In genomic region chr20:58659841-58660240, GRCh38 we compare ENCODE assay signal across 9 cellular contexts. TPM values are rescaled to one million over a fixed set of nuclear protein-coding genes. Genes with fewer than 3 reads are reported as not detected.
DNase-seq lines count a peak whose midpoint lies in the region; ATAC-seq and TF ChIP-seq lines count a peak whose summit lies in the region.
"Had no signal": no experiment of that assay in that cellular context is flagged by ENCODE, and none has a peak within 500 bp of the region (broad histone marks: within the 10 kb centered on the region; RNA-seq: fewer than 3 reads in every experiment).

No MANE protein-coding gene starts in this region.

- CTCF ChIA-PET in CD4-positive, alpha-beta memory T cell (lab: Charles Lee; ENCODE audit: partially characterized antibody) = interaction anchor here (0.7 to 2.1 kb wide), 7 partner anchors 8 to 421 kb away, joined by 3 to 12 read pairs (median 3); partner anchors contain the start of gene STX16
- CTCF ChIA-PET in activated CD4-positive, alpha-beta memory T cell treated with anti-CD3 and anti-CD28 coated beads, Interleukin-2, amount 10 ng/mL, durations not matched to agents 7 days and 5 days (lab: Charles Lee) = interaction anchor here (1.0 to 3.9 kb wide), 4 partner anchors 10 to 423 kb away, joined by 4 to 37 read pairs (median 8); partner anchors contain the start of genes NPEPL1 and STX16

- H3K9me3 ChIP-seq in CD4-positive, alpha-beta memory T cell (ENCODE audit: control insufficient read depth in 1 of 2, low read length in 2 of 2) = no peaks in the 10 kb centered on the region
- H3K9me3 ChIP-seq in DOHH2 (ENCODE audit: control insufficient read depth, insufficient read depth, low read length) = no peaks in the 10 kb centered on the region

- no peaks in the 10 kb centered on the region for H3F3A ChIP-seq in DOHH2 (ENCODE audit: control insufficient read depth, insufficient read depth)

- peaks cover 4% of the 10 kb centered on the region for H3K36me3 ChIP-seq in CD4-positive, alpha-beta memory T cell (ENCODE audit: insufficient read depth, low read length)
- peaks cover 56% of the 10 kb centered on the region for H3K36me3 ChIP-seq in DOHH2 (ENCODE audit: control insufficient read depth, low read length)

- peaks cover 95% of the 10 kb centered on the region for H3K4me1 ChIP-seq in CD4-positive, alpha-beta memory T cell (ENCODE audit: insufficient read depth, low read length)
- peaks cover 30% of the 10 kb centered on the region for H3K4me1 ChIP-seq in DOHH2 (ENCODE audit: control insufficient read depth, low read length)

- H3K4me3 Mint-ChIP-seq in CD4-positive, alpha-beta memory T cell = peak overlapping the region; percentile 75 to 95 (median 84)
- H3K4me3 Mint-ChIP-seq in activated CD4-positive, alpha-beta memory T cell treated with anti-CD3 and anti-CD28 coated beads, Interleukin-2, amount 10 ng/mL, durations not matched to agents 7 days and 5 days = peak overlapping the region; percentile 59

- peaks cover 6 to 48% of the 10 kb centered on the region in 2 donors for H3K36me3 Mint-ChIP-seq in CD4-positive, alpha-beta memory T cell
- peaks cover 63% of the 10 kb centered on the region for H3K36me3 Mint-ChIP-seq in activated CD4-positive, alpha-beta memory T cell treated with anti-CD3 and anti-CD28 coated beads, Interleukin-2, amount 10 ng/mL, durations not matched to agents 7 days and 5 days (ENCODE audit: low read depth)

- POLR2A ChIA-PET in CD4-positive, alpha-beta memory T cell (lab: Charles Lee; ENCODE audit: partially characterized antibody) = interaction anchor here (1.0 to 4.0 kb wide), 4 partner anchors 7 to 229 kb away, joined by 3 to 112 read pairs (median 16); partner anchors contain the start of genes NPEPL1 and STX16
- POLR2A ChIA-PET in activated CD4-positive, alpha-beta memory T cell treated with anti-CD3 and anti-CD28 coated beads, Interleukin-2, amount 10 ng/mL, durations not matched to agents 7 days and 5 days (lab: Charles Lee) = interaction anchor here (0.6 to 7.1 kb wide), 10 partner anchors 9 to 506 kb away, joined by 3 to 121 read pairs (median 3); partner anchors contain the start of genes NELFCD and STX16

- H3K27ac ChIP-seq in CD4-positive, alpha-beta memory T cell (ENCODE audit: low read depth, low read length) = peak overlapping the region; percentile 80
- no peak overlapping the region for H3K27ac ChIP-seq in DOHH2 (ENCODE audit: low read depth, low read length)
- H3K27ac ChIP-seq: KMS-11 had no signal

- H3K9me2 ChIP-seq in DOHH2 (replicated peaks; ENCODE audit: control insufficient read depth, low read length) = no peaks in the 10 kb centered on the region

- intact Hi-C loops in CD4-positive, alpha-beta memory T cell (cut with micrococcal nuclease) = loop anchor here (10.0 kb wide), 1 partner anchor 1265 kb away; the partner anchor contains the start of gene RBM38
- intact Hi-C loops in left ventricle myocardium superior (cut with micrococcal nuclease) = loop anchor here (10.0 kb wide), 1 partner anchor 425 kb away; no protein-coding TSS in a partner anchor

- peaks cover 9% of the 10 kb centered on the region; the same call in 1 of the 2 replicates for H4K20me1 ChIP-seq in DOHH2 (ENCODE audit: control insufficient read depth, insufficient read depth, low read depth, low read length)

- H3K79me2 ChIP-seq in DOHH2 (ENCODE audit: control insufficient read depth, low read length) = peaks cover 96% of the 10 kb centered on the region

- no peak for TF ChIP-seq CTCF in DOHH2 (IDR thresholded peaks at IDR 0.05; ENCODE audit: low read depth, low read length, poor library complexity, severe bottlenecking)

- no peaks in the 10 kb centered on the region for H3K27me3 Mint-ChIP-seq in CD4-positive, alpha-beta memory T cell
- no peaks in the 10 kb centered on the region for H3K27me3 Mint-ChIP-seq in activated CD4-positive, alpha-beta memory T cell treated with anti-CD3 and anti-CD28 coated beads, Interleukin-2, amount 10 ng/mL, durations not matched to agents 7 days and 5 days

- H3K4me1 Mint-ChIP-seq in CD4-positive, alpha-beta memory T cell = peaks cover 62 to 91% (median 76%) of the 10 kb centered on the region in 4 donors
- peaks cover 82% of the 10 kb centered on the region for H3K4me1 Mint-ChIP-seq in activated CD4-positive, alpha-beta memory T cell treated with anti-CD3 and anti-CD28 coated beads, Interleukin-2, amount 10 ng/mL, durations not matched to agents 7 days and 5 days

- peak in 1 of 5 donors; percentile 12 for DNase-seq in CD4-positive, alpha-beta memory T cell
- peak; percentile 38 for DNase-seq in activated CD4-positive, alpha-beta memory T cell treated with anti-CD3 and anti-CD28 coated beads, Interleukin-2, amount 10 ng/mL, durations not matched to agents 7 days and 5 days
- DNase-seq in islet precursor cell = peak; percentile 75
- no peak for DNase-seq in left ventricle myocardium superior
- no peak for DNase-seq in KG1 (lab: John Stamatoyannopoulos, UW)
- DNase-seq: stimulated activated naive CD4-positive, alpha-beta T cell treated with Interleukin-2 at 50 U/mL for 16 hours had no signal

- ATAC-seq in left ventricle myocardium superior (no peak), HG02852 (IDR thresholded peaks at IDR 0.05; ENCODE audit: unreplicated experiment) (no peak)

- no peaks in the 10 kb centered on the region for H3K9me3 Mint-ChIP-seq in CD4-positive, alpha-beta memory T cell
- no peaks in the 10 kb centered on the region for H3K9me3 Mint-ChIP-seq in activated CD4-positive, alpha-beta memory T cell treated with anti-CD3 and anti-CD28 coated beads, Interleukin-2, amount 10 ng/mL, durations not matched to agents 7 days and 5 days

- H3K27ac Mint-ChIP-seq in CD4-positive, alpha-beta memory T cell = peak overlapping the region; percentile 95 to 100 (median 97)
- H3K27ac Mint-ChIP-seq in activated CD4-positive, alpha-beta memory T cell treated with anti-CD3 and anti-CD28 coated beads, Interleukin-2, amount 10 ng/mL, durations not matched to agents 7 days and 5 days = peak overlapping the region; percentile 81

- H3K4me3 ChIP-seq in CD4-positive, alpha-beta memory T cell (ENCODE audit: low read length in 2 of 2) = peak overlapping the region in 1 of 2 donors; percentile 7
- no peak overlapping the region for H3K4me3 ChIP-seq in DOHH2 (ENCODE audit: low read length)

- no peaks in the 10 kb centered on the region for H3K27me3 ChIP-seq in CD4-positive, alpha-beta memory T cell (ENCODE audit: insufficient read depth, low read length)
- no peaks in the 10 kb centered on the region for H3K27me3 ChIP-seq in DOHH2 (ENCODE audit: control insufficient read depth, low read length)

- H3K4me2 ChIP-seq in DOHH2 (ENCODE audit: low read length) = peak overlapping the region; percentile 12
- H3K4me2 ChIP-seq: KMS-11 had no signal

RNA-seq across cellular contexts. Expression of gene STX16, which starts 8.8 kb away (rescaled TPM):
- total RNA-seq in CD4-positive, alpha-beta memory T cell = 100 to 1,000 TPM; 158 to 167 TPM
- 10 to 100 TPM; 16.5 to 24.5 TPM for polyA plus RNA-seq in CD4-positive, alpha-beta memory T cell
- 100 to 1,000 TPM; 152 to 153 TPM for total RNA-seq in activated CD4-positive, alpha-beta memory T cell treated with anti-CD3 and anti-CD28 coated beads, Interleukin-2, amount 10 ng/mL, durations not matched to agents 7 days and 5 days
- total RNA-seq in left ventricle myocardium superior = 24.8 TPM

RNA-seq across cellular contexts. Expression of gene NPEPL1, which starts 32.8 kb away (rescaled TPM):
- total RNA-seq in CD4-positive, alpha-beta memory T cell = 10 to 100 TPM; 44.2 to 44.8 TPM
- 10 to 100 TPM in 1 of 2 donors, 1 to 10 TPM in 1; 8.9 to 11.9 TPM for polyA plus RNA-seq in CD4-positive, alpha-beta memory T cell
- total RNA-seq in activated CD4-positive, alpha-beta memory T cell treated with anti-CD3 and anti-CD28 coated beads, Interleukin-2, amount 10 ng/mL, durations not matched to agents 7 days and 5 days = 10 to 100 TPM; 29.1 to 30.7 TPM
- total RNA-seq in left ventricle myocardium superior = 26.4 TPM

Comparison
In these comparisons a context has a peak if more than half of its experiments do, and no peak if none do; other contexts are left out.
1. DNase-seq: peak in activated CD4-positive, alpha-beta memory T cell treated with anti-CD3 and anti-CD28 coated beads, Interleukin-2, amount 10 ng/mL, durations not matched to agents 7 days and 5 days (single experiment) and islet precursor cell (single experiment); none in left ventricle myocardium superior (single experiment) and KG1 (single experiment).